ENCODE assay signal across 23 cellular contexts in genomic region chr7:1382553-1383397, GRCh38.
"Had no signal": no experiment of that assay in that cellular context is flagged by ENCODE, and none has a peak within 500 bp of the region (broad histone marks: within the 10 kb centered on the region; RNA-seq: fewer than 3 reads in every experiment).

No MANE protein-coding gene starts in this region.

- H3K9me3 ChIP-seq: left lung, lower lobe of right lung, pancreas, prostate gland, right lobe of liver, vagina had no signal

- H3K4me3 ChIP-seq: left lung, lower lobe of right lung, pancreas, prostate gland, right lobe of liver, smooth muscle cell, tibial nerve, vagina had no signal

- H3K27ac ChIP-seq: left lung, lower lobe of right lung, pancreas, prostate gland, right lobe of liver, tibial nerve, vagina had no signal

- H3K4me2 ChIP-seq: smooth muscle cell had no signal

- H3K4me1 ChIP-seq: left lung, lower lobe of right lung, pancreas, prostate gland, right lobe of liver, tibial nerve, vagina had no signal

- H3K36me3 ChIP-seq: left lung, lower lobe of right lung, pancreas, prostate gland, right lobe of liver, tibial nerve, vagina had no signal

- DNase-seq: hippocampal formation; immature natural killer cell; kidney; left colon; lower lobe of right lung; mammary epithelial cell; mesenchymal stem cell; naive thymus-derived CD8-positive, alpha-beta T cell; pancreas; right lobe of liver; stimulated activated CD4-positive, alpha-beta T cell treated with anti-CD3 and anti-CD28 coated beads, Interleukin-1b, Interleukin-23, amount 100 ng/mL, for 48 hours; stimulated activated CD4-positive, alpha-beta T cell treated with anti-CD3 and anti-CD28 coated beads, Interleukin-2, amount 100 ng/mL, for 48 hours; stimulated activated CD4-positive, alpha-beta T cell treated with anti-CD3 and anti-CD28 coated beads, Interleukin-4, amount 100 ng/mL, for 4 hours; stimulated activated CD8-positive, alpha-beta memory T cell treated with anti-CD3 and anti-CD28 coated beads, Interleukin-4, amount 100 ng/mL, for 48 hours; stimulated activated naive CD4-positive, alpha-beta T cell treated with Interleukin-2 at 50 U/mL for 16 hours; stimulated activated naive CD8-positive, alpha-beta T cell treated with anti-CD3 and anti-CD28 coated beads, Interleukin-15, amount 100 ng/mL, for 72 hours; substantia nigra had no signal

- ATAC-seq: left colon; left lung; lower lobe of right lung; naive thymus-derived CD8-positive, alpha-beta T cell; pancreas; right lobe of liver; stimulated activated memory B cell treated with anti-CD40 and anti-IgM and Interleukin-4, amounts not matched to agents 10 μg/mL and 1 μg/mL and 100 μg/mL, for 72 hours; stimulated activated naive CD8-positive, alpha-beta T cell treated with anti-CD3 and anti-CD28 coated beads, Interleukin-15, amount 100 ng/mL, for 72 hours had no signal

- H3K27me3 ChIP-seq: right lobe of liver, vagina had no signal
